ENCODE assay signal across 32 cellular contexts in genomic region chr5:54306893-54307292, GRCh38.
"Had no signal": no experiment of that assay in that cellular context is flagged by ENCODE, and none has a peak within 500 bp of the region (broad histone marks: within the 10 kb centered on the region; RNA-seq: fewer than 3 reads in every experiment).

No MANE protein-coding gene starts in this region.

- DNase-seq: activated B cell treated with CpG ODN at 0.5 μM for 24 hours; activated CD4-positive, alpha-beta T cell treated with anti-CD3 and anti-CD28 coated beads for 1 hour; activated CD4-positive, alpha-beta T cell treated with anti-CD3 and anti-CD28 coated beads, Interleukin-2, amount 10 ng/mL, durations not matched to agents 24 days and 14 days; activated CD4-positive, alpha-beta T cell treated with anti-CD3 and anti-CD28 coated beads, Interleukin-2, amount 50 U/mL, for 48 hours; activated CD8-positive, alpha-beta memory T cell treated with anti-CD3 and anti-CD28 coated beads, Interleukin-2, amount 10 ng/mL, durations not matched to agents 7 days and 5 days; activated effector memory CD4-positive, alpha-beta T cell treated with anti-CD3 and anti-CD28 coated beads, Interleukin-2, amount 50 U/mL, for 16 hours; activated naive CD4-positive, alpha-beta T cell treated with Interleukin-2 at 50 U/mL for 16 hours; activated naive CD8-positive, alpha-beta T cell treated with anti-CD3 and anti-CD28 coated beads, Interleukin-2, amount 50 U/mL, for 24 hours; activated T-cell treated with anti-CD3 and anti-CD28 coated beads, Interleukin-2, amount 50 U/mL, for 24 hours; amniotic stem cell; body of pancreas; Kasumi-1; NCI-H1092; NCI-H1417 treated with DMSO at 0.1 percent for 48 hours; NCI-H1694 treated with DMSO at 0.1 percent for 48 hours; NCI-H2029 treated with DMSO at 0.1 percent for 48 hours; NCI-H345; NCI-H510A treated with DMSO at 0.1 percent for 48 hours; NCI-H69; NK-92 treated with Interleukin-12 subunit alpha and Interleukin-12 subunit beta, amount 100 ng/mL, for 24 hours; OCI-M1; Peyer's patch; Right ventricle myocardium superior; T-helper 9 cell had no signal

- H3K27ac ChIP-seq: ascending aorta, body of pancreas, Peyer's patch, RWPE1, SJSA1 had no signal

- H3K27me3 Mint-ChIP-seq: activated B cell treated with CpG ODN at 0.5 μM for 24 hours; activated CD8-positive, alpha-beta memory T cell treated with anti-CD3 and anti-CD28 coated beads, Interleukin-2, amount 10 ng/mL, durations not matched to agents 7 days and 5 days; activated naive CD8-positive, alpha-beta T cell treated with anti-CD3 and anti-CD28 coated beads, Interleukin-2, amount 50 U/mL, for 24 hours; activated T-cell treated with anti-CD3 and anti-CD28 coated beads, Interleukin-2, amount 50 U/mL, for 24 hours; central memory CD8-positive, alpha-beta T cell had no signal

- H3K9me3 Mint-ChIP-seq: activated B cell treated with CpG ODN at 0.5 μM for 24 hours; activated CD4-positive, alpha-beta T cell treated with anti-CD3 and anti-CD28 coated beads, Interleukin-2, amount 10 ng/mL, durations not matched to agents 24 days and 14 days; activated naive CD4-positive, alpha-beta T cell treated with anti-CD3 and anti-CD28 coated beads, Interleukin-2, amount 50 U/mL, for 72 hours; activated naive CD8-positive, alpha-beta T cell treated with anti-CD3 and anti-CD28 coated beads, Interleukin-2, amount 50 U/mL, for 24 hours; activated T-cell treated with anti-CD3 and anti-CD28 coated beads, Interleukin-2, amount 50 U/mL, for 24 hours; activated T-helper 1 cell treated with anti-CD3 and anti-CD28 coated beads, Interleukin-12 subunit alpha, Interleukin-12 subunit beta, Interleukin-2, Interleukin-4 antibody, amounts not matched to agents 30 ng/mL and 10 ng/mL and 1 ng/mL, durations not matched to agents 14 hours and 24 hours and 36 hours; central memory CD8-positive, alpha-beta T cell; T-helper 1 cell treated with Interleukin-12 subunit alpha and Interleukin-12 subunit beta and Interleukin-4 antibody, amounts not matched to agents 30 μg/mL and 1 μg/mL, for 36 hours had no signal

- H3K36me3 Mint-ChIP-seq: activated CD8-positive, alpha-beta memory T cell treated with anti-CD3 and anti-CD28 coated beads, Interleukin-2, amount 10 ng/mL, durations not matched to agents 7 days and 5 days had no signal

- H3K27ac Mint-ChIP-seq: activated B cell treated with CpG ODN at 0.5 μM for 24 hours; activated CD4-positive, alpha-beta T cell treated with anti-CD3 and anti-CD28 coated beads, Interleukin-2, amount 10 ng/mL, durations not matched to agents 24 days and 14 days; activated CD8-positive, alpha-beta memory T cell treated with anti-CD3 and anti-CD28 coated beads, Interleukin-2, amount 10 ng/mL, durations not matched to agents 7 days and 5 days; activated naive CD4-positive, alpha-beta T cell treated with anti-CD3 and anti-CD28 coated beads, Interleukin-2, amount 50 U/mL, for 72 hours; activated naive CD8-positive, alpha-beta T cell treated with anti-CD3 and anti-CD28 coated beads, Interleukin-2, amount 50 U/mL, for 24 hours; activated T-cell treated with anti-CD3 and anti-CD28 coated beads, Interleukin-2, amount 50 U/mL, for 24 hours; activated T-helper 1 cell treated with anti-CD3 and anti-CD28 coated beads, Interleukin-12 subunit alpha, Interleukin-12 subunit beta, Interleukin-2, Interleukin-4 antibody, amounts not matched to agents 30 ng/mL and 10 ng/mL and 1 ng/mL, durations not matched to agents 14 hours and 24 hours and 36 hours; T-helper 1 cell treated with Interleukin-12 subunit alpha and Interleukin-12 subunit beta and Interleukin-4 antibody, amounts not matched to agents 30 μg/mL and 1 μg/mL, for 36 hours had no signal

- H3K4me3 ChIP-seq: ascending aorta, body of pancreas, Peyer's patch, SJSA1 had no signal

- H3K27me3 ChIP-seq: ascending aorta, body of pancreas, Peyer's patch, SJSA1 had no signal

- H3K36me3 ChIP-seq: ascending aorta, Peyer's patch had no signal

- H3K9me3 ChIP-seq: ascending aorta, body of pancreas, Peyer's patch, SJSA1 had no signal

- ATAC-seq: activated CD8-positive, alpha-beta memory T cell treated with anti-CD3 and anti-CD28 coated beads, Interleukin-2, amount 10 ng/mL, durations not matched to agents 7 days and 5 days; activated naive CD4-positive, alpha-beta T cell treated with anti-CD3 and anti-CD28 coated beads, Interleukin-2, amount 50 U/mL, for 72 hours; activated naive CD8-positive, alpha-beta T cell treated with anti-CD3 and anti-CD28 coated beads, Interleukin-2, amount 50 U/mL, for 24 hours; body of pancreas; SK-N-SH treated with all-trans-retinoic acid at 6 μM for 48 hours had no signal

- H3K4me3 Mint-ChIP-seq: activated B cell treated with CpG ODN at 0.5 μM for 24 hours; activated CD4-positive, alpha-beta T cell treated with anti-CD3 and anti-CD28 coated beads, Interleukin-2, amount 10 ng/mL, durations not matched to agents 24 days and 14 days; activated CD8-positive, alpha-beta memory T cell treated with anti-CD3 and anti-CD28 coated beads, Interleukin-2, amount 10 ng/mL, durations not matched to agents 7 days and 5 days; activated naive CD8-positive, alpha-beta T cell treated with anti-CD3 and anti-CD28 coated beads, Interleukin-2, amount 50 U/mL, for 24 hours; activated T-cell treated with anti-CD3 and anti-CD28 coated beads, Interleukin-2, amount 50 U/mL, for 24 hours; activated T-helper 1 cell treated with anti-CD3 and anti-CD28 coated beads, Interleukin-12 subunit alpha, Interleukin-12 subunit beta, Interleukin-2, Interleukin-4 antibody, amounts not matched to agents 30 ng/mL and 10 ng/mL and 1 ng/mL, durations not matched to agents 14 hours and 24 hours and 36 hours; central memory CD8-positive, alpha-beta T cell; T-helper 1 cell treated with Interleukin-12 subunit alpha and Interleukin-12 subunit beta and Interleukin-4 antibody, amounts not matched to agents 30 μg/mL and 1 μg/mL, for 36 hours had no signal
